In the genomic region with DNA sequence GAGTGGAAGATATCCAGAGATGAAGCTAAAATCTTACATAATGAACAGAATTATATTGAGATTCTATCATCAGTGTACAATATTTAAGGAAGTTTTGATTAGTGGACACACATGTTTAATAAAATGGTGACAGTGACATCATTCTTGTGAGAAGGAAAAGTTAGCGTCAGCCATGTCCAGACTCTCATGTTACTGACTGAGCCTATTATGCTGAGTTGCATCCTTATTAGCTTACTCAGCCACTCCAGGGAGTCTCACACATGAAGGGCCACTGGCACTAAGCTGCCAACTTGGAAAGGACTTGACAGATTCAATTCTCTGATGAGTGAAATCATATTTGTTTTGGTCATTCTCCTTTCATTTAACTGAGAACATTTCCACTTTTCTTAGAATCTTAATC, we compare ENCODE assay signal across 1 cellular context.
TF ChIP-seq lines count a peak whose summit lies in the region.

No MANE protein-coding gene starts in this region.

TF ChIP-seq in HCT116, 20 proteins besides CTCF, POLR2A, EP300 and RAD21 (continued from another document):
- TF ChIP-seq, protein P1, sequence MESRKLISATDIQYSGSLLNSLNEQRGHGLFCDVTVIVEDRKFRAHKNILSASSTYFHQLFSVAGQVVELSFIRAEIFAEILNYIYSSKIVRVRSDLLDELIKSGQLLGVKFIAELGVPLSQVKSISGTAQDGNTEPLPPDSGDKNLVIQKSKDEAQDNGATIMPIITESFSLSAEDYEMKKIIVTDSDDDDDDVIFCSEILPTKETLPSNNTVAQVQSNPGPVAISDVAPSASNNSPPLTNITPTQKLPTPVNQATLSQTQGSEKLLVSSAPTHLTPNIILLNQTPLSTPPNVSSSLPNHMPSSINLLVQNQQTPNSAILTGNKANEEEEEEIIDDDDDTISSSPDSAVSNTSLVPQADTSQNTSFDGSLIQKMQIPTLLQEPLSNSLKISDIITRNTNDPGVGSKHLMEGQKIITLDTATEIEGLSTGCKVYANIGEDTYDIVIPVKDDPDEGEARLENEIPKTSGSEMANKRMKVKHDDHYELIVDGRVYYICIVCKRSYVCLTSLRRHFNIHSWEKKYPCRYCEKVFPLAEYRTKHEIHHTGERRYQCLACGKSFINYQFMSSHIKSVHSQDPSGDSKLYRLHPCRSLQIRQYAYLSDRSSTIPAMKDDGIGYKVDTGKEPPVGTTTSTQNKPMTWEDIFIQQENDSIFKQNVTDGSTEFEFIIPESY (IDR thresholded peaks at IDR 0.05; ENCODE audit: extremely low read depth, insufficient replicate concordance, low read length), result no peak
- TF ChIP-seq, protein P2, sequence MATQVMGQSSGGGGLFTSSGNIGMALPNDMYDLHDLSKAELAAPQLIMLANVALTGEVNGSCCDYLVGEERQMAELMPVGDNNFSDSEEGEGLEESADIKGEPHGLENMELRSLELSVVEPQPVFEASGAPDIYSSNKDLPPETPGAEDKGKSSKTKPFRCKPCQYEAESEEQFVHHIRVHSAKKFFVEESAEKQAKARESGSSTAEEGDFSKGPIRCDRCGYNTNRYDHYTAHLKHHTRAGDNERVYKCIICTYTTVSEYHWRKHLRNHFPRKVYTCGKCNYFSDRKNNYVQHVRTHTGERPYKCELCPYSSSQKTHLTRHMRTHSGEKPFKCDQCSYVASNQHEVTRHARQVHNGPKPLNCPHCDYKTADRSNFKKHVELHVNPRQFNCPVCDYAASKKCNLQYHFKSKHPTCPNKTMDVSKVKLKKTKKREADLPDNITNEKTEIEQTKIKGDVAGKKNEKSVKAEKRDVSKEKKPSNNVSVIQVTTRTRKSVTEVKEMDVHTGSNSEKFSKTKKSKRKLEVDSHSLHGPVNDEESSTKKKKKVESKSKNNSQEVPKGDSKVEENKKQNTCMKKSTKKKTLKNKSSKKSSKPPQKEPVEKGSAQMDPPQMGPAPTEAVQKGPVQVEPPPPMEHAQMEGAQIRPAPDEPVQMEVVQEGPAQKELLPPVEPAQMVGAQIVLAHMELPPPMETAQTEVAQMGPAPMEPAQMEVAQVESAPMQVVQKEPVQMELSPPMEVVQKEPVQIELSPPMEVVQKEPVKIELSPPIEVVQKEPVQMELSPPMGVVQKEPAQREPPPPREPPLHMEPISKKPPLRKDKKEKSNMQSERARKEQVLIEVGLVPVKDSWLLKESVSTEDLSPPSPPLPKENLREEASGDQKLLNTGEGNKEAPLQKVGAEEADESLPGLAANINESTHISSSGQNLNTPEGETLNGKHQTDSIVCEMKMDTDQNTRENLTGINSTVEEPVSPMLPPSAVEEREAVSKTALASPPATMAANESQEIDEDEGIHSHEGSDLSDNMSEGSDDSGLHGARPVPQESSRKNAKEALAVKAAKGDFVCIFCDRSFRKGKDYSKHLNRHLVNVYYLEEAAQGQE (IDR thresholded peaks at IDR 0.05; ENCODE audit: low read depth), result no peak
- TF ChIP-seq POLR2AphosphoS5 (IDR thresholded peaks at IDR 0.05; ENCODE audit: low read depth, low read length) (no peak), ELF1 (IDR thresholded peaks at IDR 0.05; ENCODE audit: borderline replicate concordance, low read depth) (no peak)
- TF ChIP-seq, protein P3, sequence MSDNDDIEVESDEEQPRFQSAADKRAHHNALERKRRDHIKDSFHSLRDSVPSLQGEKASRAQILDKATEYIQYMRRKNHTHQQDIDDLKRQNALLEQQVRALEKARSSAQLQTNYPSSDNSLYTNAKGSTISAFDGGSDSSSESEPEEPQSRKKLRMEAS (IDR thresholded peaks at IDR 0.05), result no peak
TF ChIP-seq in HCT116: peak in this region for 0.
